Comparison of ENCODE assay signal across 3 cellular contexts in genomic region chr10:33008499-33009243, GRCh38.
TF ChIP-seq lines count a peak whose summit lies in the region.

No MANE protein-coding gene starts in this region.

TF ChIP-seq in A549, 52 proteins besides CTCF, POLR2A, EP300 and RAD21:
- TF ChIP-seq HOXA7 (CRISPR knock-in tag; IDR thresholded peaks at IDR 0.05): 0 out of 2 replicates have a peak, but pooled peaks have one; percentile 56
- peak; percentile 34; the same call in 1 of the 2 replicates for TF ChIP-seq FOSL2 (IDR thresholded peaks at IDR 0.05)
- peak; percentile 62 for TF ChIP-seq FOSL2 (CRISPR knock-in tag; IDR thresholded peaks at IDR 0.05)
- TF ChIP-seq E2F6 (IDR thresholded peaks at IDR 0.05; ENCODE audit: borderline replicate concordance, low read depth): 0 out of 2 replicates have a peak, but pooled peaks have one; percentile 35
- peak; percentile 57; the same call in 1 of the 2 replicates for TF ChIP-seq HOXB5 (CRISPR knock-in tag; IDR thresholded peaks at IDR 0.05)
- peak; percentile 49 to 63; a peak in 3 of 5 replicates for TF ChIP-seq JUN (IDR thresholded peaks at IDR 0.05)
- TF ChIP-seq HEYL (CRISPR knock-in tag; IDR thresholded peaks at IDR 0.05): 0 out of 2 replicates have a peak, but pooled peaks have one; percentile 4
- TF ChIP-seq HOXB13 (CRISPR knock-in tag; IDR thresholded peaks at IDR 0.05; ENCODE audit: low read depth): peak; percentile 42; the same call in 1 of the 2 replicates
- peak; percentile 66 for TF ChIP-seq JUNB (IDR thresholded peaks at IDR 0.05)
- peak; percentile 42; the same call in 1 of the 2 replicates for TF ChIP-seq EHF (CRISPR knock-in tag; IDR thresholded peaks at IDR 0.05)
- TF ChIP-seq CHD2 (IDR thresholded peaks at IDR 0.05; ENCODE audit: low read length, partially characterized antibody): no peak
- TF ChIP-seq CEBPB (IDR thresholded peaks at IDR 0.05): peak; percentile 74 to 75
- no peak for TF ChIP-seq HDAC2 (IDR thresholded peaks at IDR 0.05)
- peak; percentile 32; the same call in 1 of the 2 replicates for TF ChIP-seq KDM5A (IDR thresholded peaks at IDR 0.05)
- TF ChIP-seq SMC3 (IDR thresholded peaks at IDR 0.05): peak; percentile 97
- no peak for TF ChIP-seq EHMT2 (IDR thresholded peaks at IDR 0.05; ENCODE audit: low read depth)
- no peak for TF ChIP-seq RARB (CRISPR knock-in tag; IDR thresholded peaks at IDR 0.05)
- TF ChIP-seq FOSB (CRISPR knock-in tag; IDR thresholded peaks at IDR 0.05): peak; percentile 43
- no peak for TF ChIP-seq PHF8 (IDR thresholded peaks at IDR 0.05; ENCODE audit: borderline replicate concordance, low read depth)
- peak; percentile 70; the same call in 1 of the 2 replicates for TF ChIP-seq ZNF302 (CRISPR knock-in tag; IDR thresholded peaks at IDR 0.05)
- TF ChIP-seq FOXS1 (CRISPR knock-in tag; IDR thresholded peaks at IDR 0.05): 0 out of 2 replicates have a peak, but pooled peaks have one; percentile 8

TF ChIP-seq in IMR-90, 13 proteins besides CTCF, POLR2A, EP300 and RAD21:
- no peak for TF ChIP-seq BHLHE40 (IDR thresholded peaks at IDR 0.05; ENCODE audit: low read depth, low read length)
- TF ChIP-seq MAZ (IDR thresholded peaks at IDR 0.05; ENCODE audit: borderline replicate concordance, low read depth, low read length): peak; percentile 39; the same call in 1 of the 2 replicates
- peak; percentile 75 for TF ChIP-seq CEBPB (IDR thresholded peaks at IDR 0.05; ENCODE audit: low read depth, low read length)
- TF ChIP-seq NFE2L2 (IDR thresholded peaks at IDR 0.05; ENCODE audit: low read depth, low read length): no peak
- peak; percentile 98 for TF ChIP-seq SMC3 (IDR thresholded peaks at IDR 0.05; ENCODE audit: low read depth, low read length)
- no peak for TF ChIP-seq USF2 (IDR thresholded peaks at IDR 0.05; ENCODE audit: low read depth, low read length)
- no peak for TF ChIP-seq RFX5 (IDR thresholded peaks at IDR 0.05; ENCODE audit: low read depth, low read length)

TF ChIP-seq in neural cell, 6 proteins besides CTCF, POLR2A, EP300 and RAD21:
- peak; percentile 95 for TF ChIP-seq SMC3 (conservative IDR thresholded peaks at IDR 0.05; ENCODE audit: poor library complexity)
- no peak for TF ChIP-seq POLR2AphosphoS5 (IDR thresholded peaks at IDR 0.05)
